34 cellular contexts compared by ENCODE assay signal in genomic region chr17:69558796-69559195, GRCh38.
"Had no signal": no experiment of that assay in that cellular context is flagged by ENCODE, and none has a peak within 500 bp of the region (broad histone marks: within the 10 kb centered on the region; RNA-seq: fewer than 3 reads in every experiment).

No MANE protein-coding gene starts in this region.

- H3K4me3 ChIP-seq: adrenal gland, ascending aorta had no signal

- H3K27me3 ChIP-seq: adrenal gland, ascending aorta had no signal

- H3K36me3 ChIP-seq: adrenal gland, ascending aorta had no signal

- FAIRE-seq: TTC549 had no signal

- DNase-seq: activated B cell treated with CpG ODN at 0.5 μM for 24 hours; activated CD4-positive, alpha-beta memory T cell treated with anti-CD3 and anti-CD28 coated beads for 36 hours; activated CD4-positive, alpha-beta T cell treated with anti-CD3 and anti-CD28 coated beads for 4 hours; activated CD4-positive, alpha-beta T cell treated with anti-CD3 and anti-CD28 coated beads, Interleukin-2, amount 10 ng/mL, durations not matched to agents 24 days and 14 days; activated CD4-positive, alpha-beta T cell treated with anti-CD3 and anti-CD28 coated beads, Interleukin-2, amount 50 U/mL, for 1 hour; activated CD4-positive, alpha-beta T cell treated with anti-CD3 and anti-CD28 coated beads, Interleukin-2, amount 50 U/mL, for 4 hours; activated CD4-positive, CD25-positive, alpha-beta regulatory T cell treated with anti-CD3 and anti-CD28 coated beads, Interleukin-2, amount 50 U/mL, for 72 hours; activated CD8-positive, alpha-beta memory T cell treated with anti-CD3 and anti-CD28 coated beads, Interleukin-2, amount 50 U/mL, for 4 hours; activated CD8-positive, alpha-beta T cell treated with anti-CD3 and anti-CD28 coated beads for 36 hours; activated effector memory CD4-positive, alpha-beta T cell treated with anti-CD3 and anti-CD28 coated beads, Interleukin-2, amount 50 U/mL, for 16 hours; activated gamma-delta T cell treated with Interleukin-2 at 50 U/mL for 16 hours; activated naive CD4-positive, alpha-beta T cell; activated naive CD4-positive, alpha-beta T cell treated with anti-CD3 and anti-CD28 coated beads for 36 hours; activated naive CD4-positive, alpha-beta T cell treated with anti-CD3 and anti-CD28 coated beads, Interleukin-2, amount 50 U/mL, for 16 hours; activated naive CD8-positive, alpha-beta T cell treated with anti-CD3 and anti-CD28 coated beads for 36 hours; activated T-cell treated with anti-CD3 and anti-CD28 coated beads for 4 hours; activated T-cell treated with anti-CD3 and anti-CD28 coated beads, Interleukin-2, amount 50 U/mL, for 1 hour; activated T-cell treated with anti-CD3 and anti-CD28 coated beads, Interleukin-2, amount 50 U/mL, for 4 hours; activated T-cell treated with anti-CD3 and anti-CD28 coated beads, Interleukin-2, amount 50 U/mL, for 72 hours; adrenal gland; amygdala; anterior cingulate cortex; central memory CD4-positive, alpha-beta T cell; T-helper 1 cell; T-helper 2 cell; T-helper 9 cell had no signal

- H3K9me3 Mint-ChIP-seq: activated CD4-positive, alpha-beta memory T cell treated with anti-CD3 and anti-CD28 coated beads for 36 hours; activated CD4-positive, alpha-beta T cell treated with anti-CD3 and anti-CD28 coated beads, Interleukin-2, amount 10 ng/mL, durations not matched to agents 24 days and 14 days; activated CD8-positive, alpha-beta T cell treated with anti-CD3 and anti-CD28 coated beads for 36 hours; activated naive CD4-positive, alpha-beta T cell treated with anti-CD3 and anti-CD28 coated beads for 36 hours; activated naive CD8-positive, alpha-beta T cell treated with anti-CD3 and anti-CD28 coated beads for 36 hours; activated T-cell treated with anti-CD3 and anti-CD28 coated beads, Interleukin-2, amount 50 U/mL, for 4 hours; activated T-cell treated with anti-CD3 and anti-CD28 coated beads, Interleukin-2, amount 50 U/mL, for 72 hours; activated T-helper 1 cell treated with anti-CD3 and anti-CD28 coated beads, Interleukin-12 subunit alpha, Interleukin-12 subunit beta, Interleukin-2, Interleukin-4 antibody, amounts not matched to agents 30 ng/mL and 10 ng/mL and 1 ng/mL, durations not matched to agents 14 hours and 24 hours and 36 hours; activated T-helper 17 cell treated with anti-CD3 and anti-CD28 coated beads, Interleukin-2, amount 50 U/mL, for 72 hours; T-helper 1 cell treated with Interleukin-12 subunit alpha and Interleukin-12 subunit beta and Interleukin-4 antibody, amounts not matched to agents 30 μg/mL and 1 μg/mL, for 36 hours; T-helper 2 cell treated with Interferon-gamma antibody and Interleukin-4, amounts not matched to agents 5 μg/mL and 100 μg/mL, for 36 hours had no signal

- H3K27me3 Mint-ChIP-seq: activated B cell treated with CpG ODN at 0.5 μM for 24 hours; activated CD4-positive, alpha-beta memory T cell treated with anti-CD3 and anti-CD28 coated beads for 36 hours; activated CD4-positive, alpha-beta T cell treated with anti-CD3 and anti-CD28 coated beads, Interleukin-2, amount 10 ng/mL, durations not matched to agents 24 days and 14 days; activated CD8-positive, alpha-beta T cell treated with anti-CD3 and anti-CD28 coated beads for 36 hours; activated naive CD8-positive, alpha-beta T cell treated with anti-CD3 and anti-CD28 coated beads for 36 hours; activated T-helper 17 cell treated with anti-CD3 and anti-CD28 coated beads, Interleukin-2, amount 50 U/mL, for 72 hours; brain had no signal

- H3K4me3 Mint-ChIP-seq: activated B cell treated with CpG ODN at 0.5 μM for 24 hours; activated CD4-positive, alpha-beta memory T cell treated with anti-CD3 and anti-CD28 coated beads for 36 hours; activated CD4-positive, alpha-beta T cell treated with anti-CD3 and anti-CD28 coated beads, Interleukin-2, amount 10 ng/mL, durations not matched to agents 24 days and 14 days; activated CD8-positive, alpha-beta T cell treated with anti-CD3 and anti-CD28 coated beads for 36 hours; activated naive CD4-positive, alpha-beta T cell treated with anti-CD3 and anti-CD28 coated beads for 36 hours; activated naive CD8-positive, alpha-beta T cell treated with anti-CD3 and anti-CD28 coated beads for 36 hours; activated T-cell treated with anti-CD3 and anti-CD28 coated beads, Interleukin-2, amount 50 U/mL, for 4 hours; activated T-cell treated with anti-CD3 and anti-CD28 coated beads, Interleukin-2, amount 50 U/mL, for 72 hours; activated T-helper 1 cell treated with anti-CD3 and anti-CD28 coated beads, Interleukin-12 subunit alpha, Interleukin-12 subunit beta, Interleukin-2, Interleukin-4 antibody, amounts not matched to agents 30 ng/mL and 10 ng/mL and 1 ng/mL, durations not matched to agents 14 hours and 24 hours and 36 hours; activated T-helper 17 cell treated with anti-CD3 and anti-CD28 coated beads, Interleukin-2, amount 50 U/mL, for 72 hours; brain; T-helper 1 cell treated with Interleukin-12 subunit alpha and Interleukin-12 subunit beta and Interleukin-4 antibody, amounts not matched to agents 30 μg/mL and 1 μg/mL, for 36 hours; T-helper 2 cell treated with Interferon-gamma antibody and Interleukin-4, amounts not matched to agents 5 μg/mL and 100 μg/mL, for 36 hours had no signal

- H3K27ac Mint-ChIP-seq: activated B cell treated with CpG ODN at 0.5 μM for 24 hours; activated CD4-positive, alpha-beta memory T cell treated with anti-CD3 and anti-CD28 coated beads for 36 hours; activated CD4-positive, alpha-beta T cell treated with anti-CD3 and anti-CD28 coated beads, Interleukin-2, amount 10 ng/mL, durations not matched to agents 24 days and 14 days; activated CD8-positive, alpha-beta T cell treated with anti-CD3 and anti-CD28 coated beads for 36 hours; activated naive CD4-positive, alpha-beta T cell treated with anti-CD3 and anti-CD28 coated beads for 36 hours; activated naive CD4-positive, alpha-beta T cell treated with anti-CD3 and anti-CD28 coated beads, Interleukin-2, amount 50 U/mL, for 72 hours; activated naive CD8-positive, alpha-beta T cell treated with anti-CD3 and anti-CD28 coated beads for 36 hours; activated T-cell treated with anti-CD3 and anti-CD28 coated beads, Interleukin-2, amount 50 U/mL, for 72 hours; activated T-helper 1 cell treated with anti-CD3 and anti-CD28 coated beads, Interleukin-12 subunit alpha, Interleukin-12 subunit beta, Interleukin-2, Interleukin-4 antibody, amounts not matched to agents 30 ng/mL and 10 ng/mL and 1 ng/mL, durations not matched to agents 14 hours and 24 hours and 36 hours; activated T-helper 17 cell treated with anti-CD3 and anti-CD28 coated beads, Interleukin-2, amount 50 U/mL, for 72 hours; brain; T-helper 1 cell treated with Interleukin-12 subunit alpha and Interleukin-12 subunit beta and Interleukin-4 antibody, amounts not matched to agents 30 μg/mL and 1 μg/mL, for 36 hours; T-helper 2 cell treated with Interferon-gamma antibody and Interleukin-4, amounts not matched to agents 5 μg/mL and 100 μg/mL, for 36 hours had no signal

- H3K36me3 Mint-ChIP-seq: activated naive CD8-positive, alpha-beta T cell treated with anti-CD3 and anti-CD28 coated beads for 36 hours had no signal

- H3K4me1 Mint-ChIP-seq: activated CD4-positive, alpha-beta T cell treated with anti-CD3 and anti-CD28 coated beads, Interleukin-2, amount 10 ng/mL, durations not matched to agents 24 days and 14 days; activated naive CD8-positive, alpha-beta T cell treated with anti-CD3 and anti-CD28 coated beads for 36 hours; activated T-helper 17 cell treated with anti-CD3 and anti-CD28 coated beads, Interleukin-2, amount 50 U/mL, for 72 hours; brain had no signal

- ATAC-seq: activated CD8-positive, alpha-beta T cell treated with anti-CD3 and anti-CD28 coated beads for 36 hours; activated naive CD4-positive, alpha-beta T cell treated with anti-CD3 and anti-CD28 coated beads, Interleukin-2, amount 50 U/mL, for 72 hours; activated T-cell treated with anti-CD3 and anti-CD28 coated beads, Interleukin-2, amount 50 U/mL, for 4 hours; activated T-cell treated with anti-CD3 and anti-CD28 coated beads, Interleukin-2, amount 50 U/mL, for 72 hours; activated T-helper 17 cell treated with anti-CD3 and anti-CD28 coated beads, Interleukin-2, amount 50 U/mL, for 72 hours had no signal
